In the genomic region with DNA sequence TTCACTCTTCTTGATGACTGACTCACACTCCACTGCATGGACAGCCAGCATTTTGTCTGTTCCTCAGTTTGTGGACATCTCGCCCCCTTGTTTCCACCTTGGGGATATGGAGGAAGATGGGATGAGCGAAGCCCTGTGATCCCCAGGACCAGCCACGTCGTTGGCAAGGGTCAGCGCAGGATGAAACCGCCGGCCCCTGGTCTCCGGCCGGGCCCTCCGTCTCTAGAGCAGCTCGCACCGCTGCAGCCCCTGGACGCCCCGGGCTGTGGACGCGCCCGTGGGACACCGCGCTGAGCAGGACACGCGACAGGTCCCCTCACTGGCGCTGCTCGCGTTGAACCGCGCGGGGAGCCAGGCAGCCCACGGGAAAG, we compare ENCODE assay signal across 1 cellular context.
TF ChIP-seq lines count a peak whose summit lies in the region.

No MANE protein-coding gene starts in this region.

TF ChIP-seq in HepG2, 621 proteins besides CTCF, POLR2A, EP300 and RAD21 (continued from another document):
- TF ChIP-seq NFYC (CRISPR knock-in tag; IDR thresholded peaks at IDR 0.05) = 0 out of 2 replicates have a peak, but pooled peaks have one; percentile 10
- no peak; the same call in 1 of the 2 replicates for TF ChIP-seq ZNF891 (CRISPR knock-in tag; IDR thresholded peaks at IDR 0.05)
- no peak for TF ChIP-seq ZSCAN20 (CRISPR knock-in tag; IDR thresholded peaks at IDR 0.05; ENCODE audit: borderline replicate concordance)
- TF ChIP-seq ZNF33B (CRISPR knock-in tag; IDR thresholded peaks at IDR 0.05) = no peak
- TF ChIP-seq ZMAT3 (CRISPR knock-in tag; conservative IDR thresholded peaks at IDR 0.05) = 0 out of 2 replicates have a peak, but pooled peaks have one; percentile 5
- TF ChIP-seq ZNF501 (CRISPR knock-in tag; IDR thresholded peaks at IDR 0.05) = no peak; the same call in 1 of the 2 replicates
- no peak for TF ChIP-seq ZNF207 (IDR thresholded peaks at IDR 0.05; ENCODE audit: borderline replicate concordance)
- TF ChIP-seq MYNN (CRISPR knock-in tag; IDR thresholded peaks at IDR 0.05; ENCODE audit: low read depth) = no peak
- TF ChIP-seq U2AF1 (optimal IDR thresholded peaks at IDR 0.05; ENCODE audit: low read depth, low read length) = peak; percentile 25
- no peak for TF ChIP-seq U2AF2 (IDR thresholded peaks at IDR 0.05; ENCODE audit: low read depth, low read length)
- TF ChIP-seq, protein P1, sequence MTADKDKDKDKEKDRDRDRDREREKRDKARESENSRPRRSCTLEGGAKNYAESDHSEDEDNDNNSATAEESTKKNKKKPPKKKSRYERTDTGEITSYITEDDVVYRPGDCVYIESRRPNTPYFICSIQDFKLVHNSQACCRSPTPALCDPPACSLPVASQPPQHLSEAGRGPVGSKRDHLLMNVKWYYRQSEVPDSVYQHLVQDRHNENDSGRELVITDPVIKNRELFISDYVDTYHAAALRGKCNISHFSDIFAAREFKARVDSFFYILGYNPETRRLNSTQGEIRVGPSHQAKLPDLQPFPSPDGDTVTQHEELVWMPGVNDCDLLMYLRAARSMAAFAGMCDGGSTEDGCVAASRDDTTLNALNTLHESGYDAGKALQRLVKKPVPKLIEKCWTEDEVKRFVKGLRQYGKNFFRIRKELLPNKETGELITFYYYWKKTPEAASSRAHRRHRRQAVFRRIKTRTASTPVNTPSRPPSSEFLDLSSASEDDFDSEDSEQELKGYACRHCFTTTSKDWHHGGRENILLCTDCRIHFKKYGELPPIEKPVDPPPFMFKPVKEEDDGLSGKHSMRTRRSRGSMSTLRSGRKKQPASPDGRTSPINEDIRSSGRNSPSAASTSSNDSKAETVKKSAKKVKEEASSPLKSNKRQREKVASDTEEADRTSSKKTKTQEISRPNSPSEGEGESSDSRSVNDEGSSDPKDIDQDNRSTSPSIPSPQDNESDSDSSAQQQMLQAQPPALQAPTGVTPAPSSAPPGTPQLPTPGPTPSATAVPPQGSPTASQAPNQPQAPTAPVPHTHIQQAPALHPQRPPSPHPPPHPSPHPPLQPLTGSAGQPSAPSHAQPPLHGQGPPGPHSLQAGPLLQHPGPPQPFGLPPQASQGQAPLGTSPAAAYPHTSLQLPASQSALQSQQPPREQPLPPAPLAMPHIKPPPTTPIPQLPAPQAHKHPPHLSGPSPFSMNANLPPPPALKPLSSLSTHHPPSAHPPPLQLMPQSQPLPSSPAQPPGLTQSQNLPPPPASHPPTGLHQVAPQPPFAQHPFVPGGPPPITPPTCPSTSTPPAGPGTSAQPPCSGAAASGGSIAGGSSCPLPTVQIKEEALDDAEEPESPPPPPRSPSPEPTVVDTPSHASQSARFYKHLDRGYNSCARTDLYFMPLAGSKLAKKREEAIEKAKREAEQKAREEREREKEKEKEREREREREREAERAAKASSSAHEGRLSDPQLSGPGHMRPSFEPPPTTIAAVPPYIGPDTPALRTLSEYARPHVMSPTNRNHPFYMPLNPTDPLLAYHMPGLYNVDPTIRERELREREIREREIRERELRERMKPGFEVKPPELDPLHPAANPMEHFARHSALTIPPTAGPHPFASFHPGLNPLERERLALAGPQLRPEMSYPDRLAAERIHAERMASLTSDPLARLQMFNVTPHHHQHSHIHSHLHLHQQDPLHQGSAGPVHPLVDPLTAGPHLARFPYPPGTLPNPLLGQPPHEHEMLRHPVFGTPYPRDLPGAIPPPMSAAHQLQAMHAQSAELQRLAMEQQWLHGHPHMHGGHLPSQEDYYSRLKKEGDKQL (CRISPR knock-in tag; IDR thresholded peaks at IDR 0.05; ENCODE audit: low read depth) = no peak
- no peak for TF ChIP-seq MED1 (CRISPR knock-in tag; IDR thresholded peaks at IDR 0.05)
- no peak for TF ChIP-seq FOXA1 (IDR thresholded peaks at IDR 0.05)
- no peak for TF ChIP-seq FOXA1 (CRISPR knock-in tag; IDR thresholded peaks at IDR 0.05)
- TF ChIP-seq DNMT1 (CRISPR knock-in tag; IDR thresholded peaks at IDR 0.05) = no peak
- TF ChIP-seq ZNF205 (CRISPR knock-in tag; IDR thresholded peaks at IDR 0.05) = no peak; the same call in 1 of the 2 replicates
- TF ChIP-seq ZNF550 (CRISPR knock-in tag; IDR thresholded peaks at IDR 0.05; ENCODE audit: borderline replicate concordance) = no peak
- TF ChIP-seq, protein P2, sequence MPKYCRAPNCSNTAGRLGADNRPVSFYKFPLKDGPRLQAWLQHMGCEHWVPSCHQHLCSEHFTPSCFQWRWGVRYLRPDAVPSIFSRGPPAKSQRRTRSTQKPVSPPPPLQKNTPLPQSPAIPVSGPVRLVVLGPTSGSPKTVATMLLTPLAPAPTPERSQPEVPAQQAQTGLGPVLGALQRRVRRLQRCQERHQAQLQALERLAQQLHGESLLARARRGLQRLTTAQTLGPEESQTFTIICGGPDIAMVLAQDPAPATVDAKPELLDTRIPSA (CRISPR knock-in tag; IDR thresholded peaks at IDR 0.05; ENCODE audit: borderline replicate concordance) = no peak
- no peak; the same call in 1 of the 2 replicates for TF ChIP-seq ZNF232 (CRISPR knock-in tag; IDR thresholded peaks at IDR 0.05; ENCODE audit: borderline replicate concordance)
- TF ChIP-seq, protein P3, sequence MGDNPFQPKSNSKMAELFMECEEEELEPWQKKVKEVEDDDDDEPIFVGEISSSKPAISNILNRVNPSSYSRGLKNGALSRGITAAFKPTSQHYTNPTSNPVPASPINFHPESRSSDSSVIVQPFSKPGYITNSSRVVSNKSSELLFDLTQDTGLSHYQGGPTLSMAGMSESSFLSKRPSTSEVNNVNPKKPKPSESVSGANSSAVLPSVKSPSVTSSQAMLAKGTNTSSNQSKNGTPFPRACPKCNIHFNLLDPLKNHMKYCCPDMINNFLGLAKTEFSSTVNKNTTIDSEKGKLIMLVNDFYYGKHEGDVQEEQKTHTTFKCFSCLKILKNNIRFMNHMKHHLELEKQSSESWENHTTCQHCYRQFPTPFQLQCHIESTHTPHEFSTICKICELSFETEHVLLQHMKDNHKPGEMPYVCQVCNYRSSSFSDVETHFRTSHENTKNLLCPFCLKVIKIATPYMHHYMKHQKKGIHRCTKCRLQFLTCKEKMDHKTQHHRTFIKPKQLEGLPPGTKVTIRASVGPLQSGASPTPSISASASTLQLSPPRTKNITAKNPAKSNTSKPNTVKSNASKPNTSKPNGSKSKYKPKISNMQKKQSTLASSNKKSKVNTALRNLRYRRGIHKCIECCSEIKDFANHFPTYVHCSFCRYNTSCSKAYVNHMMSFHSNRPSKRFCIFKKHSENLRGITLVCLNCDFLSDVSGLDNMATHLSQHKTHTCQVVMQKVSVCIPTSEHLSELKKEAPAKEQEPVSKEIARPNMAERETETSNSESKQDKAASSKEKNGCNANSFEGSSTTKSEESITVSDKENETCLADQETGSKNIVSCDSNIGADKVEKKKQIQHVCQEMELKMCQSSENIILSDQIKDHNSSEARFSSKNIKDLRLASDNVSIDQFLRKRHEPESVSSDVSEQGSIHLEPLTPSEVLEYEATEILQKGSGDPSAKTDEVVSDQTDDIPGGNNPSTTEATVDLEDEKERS (CRISPR knock-in tag; IDR thresholded peaks at IDR 0.05) = peak; percentile 43; the same call in 1 of the 2 replicates
- no peak for TF ChIP-seq ZNF775 (CRISPR knock-in tag; IDR thresholded peaks at IDR 0.05; ENCODE audit: borderline replicate concordance)
- no peak for TF ChIP-seq PHF20 (CRISPR knock-in tag; IDR thresholded peaks at IDR 0.05)
- no peak for TF ChIP-seq ZNF34 (CRISPR knock-in tag; IDR thresholded peaks at IDR 0.05; ENCODE audit: borderline replicate concordance)
- no peak for TF ChIP-seq MAZ (IDR thresholded peaks at IDR 0.05; ENCODE audit: borderline replicate concordance, low read depth, low read length)
- peak; percentile 5; the same call in 1 of the 2 replicates for TF ChIP-seq MAZ (CRISPR knock-in tag; IDR thresholded peaks at IDR 0.05; ENCODE audit: low read depth)
- no peak for TF ChIP-seq ZNF879 (CRISPR knock-in tag; IDR thresholded peaks at IDR 0.05)
- TF ChIP-seq PTBP1 (IDR thresholded peaks at IDR 0.05; ENCODE audit: low read depth, low read length, poor library complexity, severe bottlenecking) = no peak
- 0 out of 2 replicates have a peak, but pooled peaks have one; percentile 30 for TF ChIP-seq CHD2 (IDR thresholded peaks at IDR 0.05; ENCODE audit: low read depth, low read length)
- TF ChIP-seq DMAP1 (CRISPR knock-in tag; IDR thresholded peaks at IDR 0.05) = peak; percentile 23; the same call in 1 of the 2 replicates
- no peak for TF ChIP-seq ZFYVE20 (CRISPR knock-in tag; IDR thresholded peaks at IDR 0.05; ENCODE audit: borderline replicate concordance, low read depth)
- no peak for TF ChIP-seq MTA3 (CRISPR knock-in tag; IDR thresholded peaks at IDR 0.05)
- TF ChIP-seq RELA (CRISPR knock-in tag; IDR thresholded peaks at IDR 0.05) = 0 out of 2 replicates have a peak, but pooled peaks have one; percentile 24
- TF ChIP-seq, protein P4, sequence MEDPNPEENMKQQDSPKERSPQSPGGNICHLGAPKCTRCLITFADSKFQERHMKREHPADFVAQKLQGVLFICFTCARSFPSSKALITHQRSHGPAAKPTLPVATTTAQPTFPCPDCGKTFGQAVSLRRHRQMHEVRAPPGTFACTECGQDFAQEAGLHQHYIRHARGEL (CRISPR knock-in tag; IDR thresholded peaks at IDR 0.05) = no peak
- TF ChIP-seq, protein P5, sequence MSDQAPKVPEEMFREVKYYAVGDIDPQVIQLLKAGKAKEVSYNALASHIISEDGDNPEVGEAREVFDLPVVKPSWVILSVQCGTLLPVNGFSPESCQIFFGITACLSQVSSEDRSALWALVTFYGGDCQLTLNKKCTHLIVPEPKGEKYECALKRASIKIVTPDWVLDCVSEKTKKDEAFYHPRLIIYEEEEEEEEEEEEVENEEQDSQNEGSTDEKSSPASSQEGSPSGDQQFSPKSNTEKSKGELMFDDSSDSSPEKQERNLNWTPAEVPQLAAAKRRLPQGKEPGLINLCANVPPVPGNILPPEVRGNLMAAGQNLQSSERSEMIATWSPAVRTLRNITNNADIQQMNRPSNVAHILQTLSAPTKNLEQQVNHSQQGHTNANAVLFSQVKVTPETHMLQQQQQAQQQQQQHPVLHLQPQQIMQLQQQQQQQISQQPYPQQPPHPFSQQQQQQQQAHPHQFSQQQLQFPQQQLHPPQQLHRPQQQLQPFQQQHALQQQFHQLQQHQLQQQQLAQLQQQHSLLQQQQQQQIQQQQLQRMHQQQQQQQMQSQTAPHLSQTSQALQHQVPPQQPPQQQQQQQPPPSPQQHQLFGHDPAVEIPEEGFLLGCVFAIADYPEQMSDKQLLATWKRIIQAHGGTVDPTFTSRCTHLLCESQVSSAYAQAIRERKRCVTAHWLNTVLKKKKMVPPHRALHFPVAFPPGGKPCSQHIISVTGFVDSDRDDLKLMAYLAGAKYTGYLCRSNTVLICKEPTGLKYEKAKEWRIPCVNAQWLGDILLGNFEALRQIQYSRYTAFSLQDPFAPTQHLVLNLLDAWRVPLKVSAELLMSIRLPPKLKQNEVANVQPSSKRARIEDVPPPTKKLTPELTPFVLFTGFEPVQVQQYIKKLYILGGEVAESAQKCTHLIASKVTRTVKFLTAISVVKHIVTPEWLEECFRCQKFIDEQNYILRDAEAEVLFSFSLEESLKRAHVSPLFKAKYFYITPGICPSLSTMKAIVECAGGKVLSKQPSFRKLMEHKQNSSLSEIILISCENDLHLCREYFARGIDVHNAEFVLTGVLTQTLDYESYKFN (CRISPR knock-in tag; conservative IDR thresholded peaks at IDR 0.05) = 0 out of 2 replicates have a peak, but pooled peaks have one; percentile 8
- peak; percentile 51; the same call in 1 of the 2 replicates for TF ChIP-seq ZNF772 (CRISPR knock-in tag; IDR thresholded peaks at IDR 0.05)
- TF ChIP-seq MAFF (IDR thresholded peaks at IDR 0.05; ENCODE audit: low read depth, low read length) = no peak
- TF ChIP-seq, protein P6, sequence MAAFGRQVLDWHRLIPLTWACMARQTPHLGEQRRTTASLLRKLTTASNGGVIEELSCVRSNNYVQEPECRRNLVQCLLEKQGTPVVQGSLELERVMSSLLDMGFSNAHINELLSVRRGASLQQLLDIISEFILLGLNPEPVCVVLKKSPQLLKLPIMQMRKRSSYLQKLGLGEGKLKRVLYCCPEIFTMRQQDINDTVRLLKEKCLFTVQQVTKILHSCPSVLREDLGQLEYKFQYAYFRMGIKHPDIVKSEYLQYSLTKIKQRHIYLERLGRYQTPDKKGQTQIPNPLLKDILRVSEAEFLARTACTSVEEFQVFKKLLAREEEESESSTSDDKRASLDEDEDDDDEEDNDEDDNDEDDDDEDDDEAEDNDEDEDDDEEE (CRISPR knock-in tag; IDR thresholded peaks at IDR 0.05) = peak; percentile 71; the same call in 1 of the 2 replicates
- TF ChIP-seq, protein P7, sequence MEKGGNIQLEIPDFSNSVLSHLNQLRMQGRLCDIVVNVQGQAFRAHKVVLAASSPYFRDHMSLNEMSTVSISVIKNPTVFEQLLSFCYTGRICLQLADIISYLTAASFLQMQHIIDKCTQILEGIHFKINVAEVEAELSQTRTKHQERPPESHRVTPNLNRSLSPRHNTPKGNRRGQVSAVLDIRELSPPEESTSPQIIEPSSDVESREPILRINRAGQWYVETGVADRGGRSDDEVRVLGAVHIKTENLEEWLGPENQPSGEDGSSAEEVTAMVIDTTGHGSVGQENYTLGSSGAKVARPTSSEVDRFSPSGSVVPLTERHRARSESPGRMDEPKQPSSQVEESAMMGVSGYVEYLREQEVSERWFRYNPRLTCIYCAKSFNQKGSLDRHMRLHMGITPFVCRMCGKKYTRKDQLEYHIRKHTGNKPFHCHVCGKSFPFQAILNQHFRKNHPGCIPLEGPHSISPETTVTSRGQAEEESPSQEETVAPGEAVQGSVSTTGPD (CRISPR knock-in tag; IDR thresholded peaks at IDR 0.05) = no peak
- no peak for TF ChIP-seq GATA4 (IDR thresholded peaks at IDR 0.05; ENCODE audit: borderline replicate concordance, low read depth)
